Comparison of ENCODE assay signal across 26 cellular contexts in genomic region chr15:69068157-69068556, GRCh38. TPM values are rescaled to one million over a fixed set of nuclear protein-coding genes. Genes with fewer than 3 reads are reported as not detected.
"Had no signal": no experiment of that assay in that cellular context is flagged by ENCODE, and none has a peak within 500 bp of the region (broad histone marks: within the 10 kb centered on the region; RNA-seq: fewer than 3 reads in every experiment).

No MANE protein-coding gene starts in this region.

- ATAC-seq: left lung; mucosa of descending colon; sciatic nerve; stimulated activated effector memory CD8-positive, alpha-beta T cell treated with anti-CD3 and anti-CD28 coated beads, Interleukin-12 subunit alpha, Interleukin-12 subunit beta, amount 100 ng/mL, for 72 hours had no signal

- H3K27me3 ChIP-seq: dorsolateral prefrontal cortex, thyroid gland, vagina had no signal

- H3K4me1 Mint-ChIP-seq: immature natural killer cell; mesothelial cell of epicardium; naive B cell; nephron; stimulated activated effector memory CD8-positive, alpha-beta T cell treated with anti-CD3 and anti-CD28 coated beads, Interleukin-12 subunit alpha, Interleukin-12 subunit beta, amount 100 ng/mL, for 72 hours had no signal

- H3K27ac Mint-ChIP-seq: immature natural killer cell; mesothelial cell of epicardium; nephron; neural progenitor cell; stimulated activated effector memory CD8-positive, alpha-beta T cell treated with anti-CD3 and anti-CD28 coated beads, Interleukin-12 subunit alpha, Interleukin-12 subunit beta, amount 100 ng/mL, for 72 hours had no signal

- H3K4me3 ChIP-seq: dorsolateral prefrontal cortex, left lung, mucosa of descending colon, neural progenitor cell, stomach, thyroid gland, vagina had no signal

- H3K4me1 ChIP-seq: left lung, neural progenitor cell, stomach, thyroid gland, vagina had no signal

- FAIRE-seq: frontal cortex, keratinocyte had no signal

- H3K9me3 ChIP-seq: left lung, mucosa of descending colon, stomach, thyroid gland, vagina had no signal

- H3K36me3 Mint-ChIP-seq: immature natural killer cell; mesothelial cell of epicardium; naive B cell; stimulated activated effector memory CD8-positive, alpha-beta T cell treated with anti-CD3 and anti-CD28 coated beads, Interleukin-12 subunit alpha, Interleukin-12 subunit beta, amount 100 ng/mL, for 72 hours had no signal

- H3K27ac ChIP-seq: dorsolateral prefrontal cortex, left lung, neural progenitor cell, parathyroid adenoma, stomach, thyroid gland, vagina had no signal

- H3K36me3 ChIP-seq: left lung, neural progenitor cell, stomach, thyroid gland, vagina had no signal

- DNase-seq: dorsolateral prefrontal cortex; effector CD4-positive, alpha-beta T cell; hypothalamus; immature natural killer cell; left lung; mesenchymal stem cell; mucosa of descending colon; naive B cell; stimulated activated CD4-positive, alpha-beta T cell treated with anti-CD3 and anti-CD28 coated beads, Interleukin-2, amount 100 ng/mL, for 24 hours; stimulated activated CD4-positive, alpha-beta T cell treated with anti-CD3 and anti-CD28 coated beads, Interleukin-4, amount 100 ng/mL, for 24 hours; stimulated activated naive CD4-positive, alpha-beta T cell treated with Interleukin-2 at 50 U/mL for 16 hours; stomach; thyroid gland; trophoblast cell had no signal

- H3K4me3 Mint-ChIP-seq: immature natural killer cell; mesothelial cell of epicardium; naive B cell; nephron; neural progenitor cell; stimulated activated effector memory CD8-positive, alpha-beta T cell treated with anti-CD3 and anti-CD28 coated beads, Interleukin-12 subunit alpha, Interleukin-12 subunit beta, amount 100 ng/mL, for 72 hours had no signal

RNA-seq across cellular contexts. Expression of gene NOX5, which starts 53.7 kb away (rescaled TPM):
- total RNA-seq: lung microvascular endothelial cell, progenitor cell of endocrine pancreas, temporal lobe had no signal
